18 cellular contexts compared by ENCODE assay signal in genomic region chr4:70768301-70768948, GRCh38. TPM values are rescaled to one million over a fixed set of nuclear protein-coding genes. Genes with fewer than 3 reads are reported as not detected.
DNase-seq lines count a peak whose midpoint lies in the region; ATAC-seq and TF ChIP-seq lines count a peak whose summit lies in the region.
"Had no signal": no experiment of that assay in that cellular context is flagged by ENCODE, and none has a peak within 500 bp of the region (broad histone marks: within the 10 kb centered on the region; RNA-seq: fewer than 3 reads in every experiment).

No MANE protein-coding gene starts in this region.

- peak overlapping the region; percentile 39 for H2AFZ ChIP-seq in ACC112 (ENCODE audit: low read length, unreplicated experiment)

- peak overlapping the region; percentile 47; the same call in 1 of the 2 replicates for H3K4me3 ChIP-seq in ACC112 (ENCODE audit: low read depth, low read length)
- no peak overlapping the region for H3K4me3 ChIP-seq in esophagus squamous epithelium

- peaks cover 53% of the 10 kb centered on the region for H3K36me3 ChIP-seq in ACC112 (ENCODE audit: insufficient read depth, low read length)
- peaks cover 9 to 99% (median 11%) of the 10 kb centered on the region in 3 donors for H3K36me3 ChIP-seq in esophagus squamous epithelium

- intact Hi-C loops in sciatic nerve (cut with DNase I) (no loop called here), esophagus squamous epithelium (cut with DNase I) (no loop called here)

- no peaks in the 10 kb centered on the region for H3K27me3 ChIP-seq in ACC112 (ENCODE audit: insufficient read depth, low read length)
- no peaks in the 10 kb centered on the region for H3K27me3 ChIP-seq in esophagus squamous epithelium

- H3K79me2 ChIP-seq in ACC112 (ENCODE audit: control insufficient read depth, insufficient read depth, low read length, unreplicated experiment), result no peaks in the 10 kb centered on the region

- TF ChIP-seq CTCF in esophagus squamous epithelium (IDR thresholded peaks at IDR 0.05), result no peak

- no peaks in the 10 kb centered on the region for H3K9me3 ChIP-seq in esophagus squamous epithelium

- no peak for ATAC-seq in sciatic nerve

- peak; percentile 71 for DNase-seq in HS-27A (ENCODE audit: low read depth)
- DNase-seq in dermis blood vessel endothelial cell, result peak; percentile 71
- DNase-seq in lung microvascular endothelial cell (ENCODE audit: low read depth in 2 of 2), result peak; percentile 58 to 70
- DNase-seq in NCI-H2196 (lab: John Stamatoyannopoulos, UW; ENCODE audit: unreplicated experiment), result no peak
- DNase-seq in sciatic nerve (ENCODE audit: low spot score), result no peak
- DNase-seq in esophagus squamous epithelium (lab: John Stamatoyannopoulos, UW), result no peak
- DNase-seq in DMS 273 (lab: John Stamatoyannopoulos, UW; ENCODE audit: unreplicated experiment), result no peak
- DNase-seq: AML-193; Calu3; CD4-positive, CD25-positive, alpha-beta regulatory T cell; DMS79; GF-D8; NCI-H1092 treated with DMSO at 0.1 percent for 48 hours; NCI-H1694 treated with DMSO at 0.1 percent for 48 hours; NCI-H446; NCI-H748 treated with DMSO at 0.1 percent for 48 hours; SHP77 treated with DMSO at 0.1 percent for 48 hours had no signal

- H3K27ac ChIP-seq in ACC112 (ENCODE audit: low read depth, low read length) (peak overlapping the region; percentile 87), esophagus squamous epithelium (no peak overlapping the region)

- WGBS in esophagus squamous epithelium, 2 donors, result 89 to 92% methylated on average over 3 of the region's 3 CpGs

- H3K4me1 ChIP-seq in ACC112 (ENCODE audit: control insufficient read depth, insufficient read depth, low read length, unreplicated experiment), result peaks cover 12% of the 10 kb centered on the region
- no peaks in the 10 kb centered on the region for H3K4me1 ChIP-seq in esophagus squamous epithelium

- no peak for TF ChIP-seq POLR2A in esophagus squamous epithelium (IDR thresholded peaks at IDR 0.05)

RNA-seq across cellular contexts. Expression of gene RUFY3, which starts 46.7 kb away (rescaled TPM):
- total RNA-seq in dermis blood vessel endothelial cell (50.7 and 58.9 TPM in 2 replicates), lung microvascular endothelial cell (21.8 and 30.2 TPM in 2 replicates), sciatic nerve (109 TPM), esophagus squamous epithelium (10 to 100 TPM; 30.4 to 63.9 (median 42.4) TPM)

Comparison
In these comparisons a context has a peak if more than half of its experiments do, and no peak if none do; other contexts are left out.
1. DNase-seq: peak in HS-27A (single experiment), dermis blood vessel endothelial cell (single experiment) and lung microvascular endothelial cell (2 of 2); none in NCI-H2196 (single experiment), sciatic nerve (single experiment), esophagus squamous epithelium (single experiment) and DMS 273 (single experiment).